Comparison of ENCODE assay signal across 15 cellular contexts in genomic region chr12:68495666-68496065, GRCh38.
DNase-seq lines count a peak whose midpoint lies in the region; ATAC-seq and TF ChIP-seq lines count a peak whose summit lies in the region.
"Had no signal": no experiment of that assay in that cellular context is flagged by ENCODE, and none has a peak within 500 bp of the region (broad histone marks: within the 10 kb centered on the region; RNA-seq: fewer than 3 reads in every experiment).

No MANE protein-coding gene starts in this region.

- H3K36me3 ChIP-seq in GM23248 (ENCODE audit: low read depth), result no peaks in the 10 kb centered on the region
- H3K36me3 ChIP-seq in left ventricle myocardium inferior, result no peaks in the 10 kb centered on the region
- H3K36me3 ChIP-seq in smooth muscle cell (ENCODE audit: low read depth), result no peaks in the 10 kb centered on the region
- H3K36me3 ChIP-seq in MG63, result no peaks in the 10 kb centered on the region

- CTCF ChIA-PET in T-cell (lab: Charles Lee), result no interaction called here

- H3K27ac ChIP-seq in GM23248 (no peak overlapping the region), left ventricle myocardium inferior (replicated peaks) (peak overlapping the region; percentile 58), smooth muscle cell (ENCODE audit: low read depth) (no peak overlapping the region)

- no peaks in the 10 kb centered on the region for H3K9me3 ChIP-seq in GM23248 (ENCODE audit: low read depth)
- no peaks in the 10 kb centered on the region for H3K9me3 ChIP-seq in left ventricle myocardium inferior (replicated peaks)
- no peaks in the 10 kb centered on the region for H3K9me3 ChIP-seq in smooth muscle cell (replicated peaks; ENCODE audit: low read depth)
- no peaks in the 10 kb centered on the region for H3K9me3 ChIP-seq in MG63

- in situ Hi-C loops in GM23248 (cut with MboI), result no loop called here
- in situ Hi-C loops in astrocyte of the spinal cord (cut with HindIII; ENCODE audit: low sequenced_read_pairs), result no loop called here

- H4K20me1 ChIP-seq in GM23248 (ENCODE audit: insufficient read depth) (no peaks in the 10 kb centered on the region), smooth muscle cell (ENCODE audit: low read depth) (no peaks in the 10 kb centered on the region)

- no peaks in the 10 kb centered on the region for H3K27me3 ChIP-seq in GM23248 (replicated peaks; ENCODE audit: insufficient read depth)
- no peaks in the 10 kb centered on the region for H3K27me3 ChIP-seq in left ventricle myocardium inferior (ENCODE audit: low read depth)
- H3K27me3 ChIP-seq in smooth muscle cell (ENCODE audit: low read depth), result no peaks in the 10 kb centered on the region
- peaks cover 2% of the 10 kb centered on the region for H3K27me3 ChIP-seq in MG63

- ATAC-seq in HG02759 (IDR thresholded peaks at IDR 0.05; ENCODE audit: unreplicated experiment) (no peak), T-cell (replicated peaks in 1 of 4) (no peak)

- no peak for TF ChIP-seq CTCF in astrocyte of the spinal cord (IDR thresholded peaks at IDR 0.05; ENCODE audit: low read depth, low read length)
- no peak for TF ChIP-seq CTCF in left ventricle myocardium inferior (IDR thresholded peaks at IDR 0.05; ENCODE audit: borderline replicate concordance)
- no peak for TF ChIP-seq CTCF in smooth muscle cell (IDR thresholded peaks at IDR 0.05; ENCODE audit: borderline replicate concordance, insufficient read depth, poor library complexity, severe bottlenecking)

- no peaks in the 10 kb centered on the region for H3K36me3 Mint-ChIP-seq in T-cell
- H3K36me3 Mint-ChIP-seq: CD4-positive, CD25-positive, alpha-beta regulatory T cell had no signal

- H3K9ac ChIP-seq in GM23248, result no peak overlapping the region
- H3K9ac ChIP-seq in smooth muscle cell (ENCODE audit: low read depth), result no peak overlapping the region

- POLR2A ChIA-PET in T-cell (lab: Charles Lee), result interaction anchor here in 1 of 2 donors (0.6 kb wide), 1 partner anchor 115 kb away, joined by 3 read pairs; no protein-coding TSS in a partner anchor

- H3K4me3 ChIP-seq in GM23248, result no peak overlapping the region
- no peak overlapping the region for H3K4me3 ChIP-seq in astrocyte of the spinal cord (ENCODE audit: low read depth, low read length)
- H3K4me3 ChIP-seq in left ventricle myocardium inferior, result no peak overlapping the region
- no peak overlapping the region for H3K4me3 ChIP-seq in smooth muscle cell
- H3K4me3 ChIP-seq in MG63, result no peak overlapping the region

- no peak overlapping the region for H2AFZ ChIP-seq in GM23248
- H2AFZ ChIP-seq in smooth muscle cell (ENCODE audit: low read depth), result no peak overlapping the region

- H3K9me2 ChIP-seq in GM23248 (ENCODE audit: insufficient read depth), result no peaks in the 10 kb centered on the region

- H3K4me1 ChIP-seq in GM23248 (ENCODE audit: insufficient read depth) (peaks cover 29% of the 10 kb centered on the region), left ventricle myocardium inferior (peaks cover 13% of the 10 kb centered on the region), smooth muscle cell (ENCODE audit: low read depth) (peaks cover 5% of the 10 kb centered on the region)

- no peaks in the 10 kb centered on the region for H3K27me3 Mint-ChIP-seq in T-cell

- H3K4me1 Mint-ChIP-seq in T-cell, result peaks cover 9 to 29% (median 18%) of the 10 kb centered on the region in 3 donors

- H3F3A ChIP-seq in GM23248 (ENCODE audit: insufficient read depth) (peaks cover 20% of the 10 kb centered on the region; the same call in 1 of the 2 replicates), smooth muscle cell (ENCODE audit: low read depth) (peaks cover 4% of the 10 kb centered on the region)

- intact Hi-C loops in left ventricle myocardium inferior (cut with micrococcal nuclease), result no loop called here

- WGBS in GM23248 (ENCODE audit: low coverage in 1 of 2, low lambda C conversion rate in 2 of 2, missing lambda C conversion rate in 2 of 2), 2 experiments, result 35 to 61% methylated on average over 1 of the region's 1 CpG
- 14% methylated on average over 1 of the region's 1 CpG for WGBS in smooth muscle cell (ENCODE audit: low lambda C conversion rate)

- H3K4me3 Mint-ChIP-seq in T-cell, result no peak overlapping the region
- H3K4me3 Mint-ChIP-seq: activated naive CD4-positive, alpha-beta T cell treated with anti-CD3 and anti-CD28 coated beads, Interleukin-2, amount 10 ng/mL, durations not matched to agents 7 days and 5 days; CD4-positive, CD25-positive, alpha-beta regulatory T cell had no signal

- DNase-seq in GM23248, result peak; percentile 64
- DNase-seq in astrocyte of the spinal cord (ENCODE audit: low read depth, low spot score), result peak; percentile 58
- DNase-seq in left ventricle myocardium inferior, result no peak
- DNase-seq in smooth muscle cell (lab: John Stamatoyannopoulos, UW; ENCODE audit: unreplicated experiment), result no peak
- no peak for DNase-seq in T-cell
- DNase-seq in activated CD4-positive, CD25-positive, alpha-beta regulatory T cell (lab: John Stamatoyannopoulos, UW), result no peak
- no peak for DNase-seq in MG63
- DNase-seq: activated naive CD4-positive, alpha-beta T cell treated with anti-CD3 and anti-CD28 coated beads, Interleukin-2, amount 10 ng/mL, durations not matched to agents 7 days and 5 days; CD4-positive, CD25-positive, alpha-beta regulatory T cell; cortex of kidney; NCI-H446; stimulated activated CD4-positive, alpha-beta T cell treated with anti-CD3 and anti-CD28 coated beads, Interleukin-4, amount 100 ng/mL, for 1 hour; stimulated activated naive CD4-positive, alpha-beta T cell treated with Interleukin-2 at 50 U/mL for 16 hours; T-helper 9 cell had no signal

- peak overlapping the region; percentile 40 for H3K4me2 ChIP-seq in GM23248 (ENCODE audit: unreplicated experiment)
- peak overlapping the region; percentile 6 for H3K4me2 ChIP-seq in smooth muscle cell

- no peaks in the 10 kb centered on the region for H3K9me3 Mint-ChIP-seq in T-cell

- no peak overlapping the region for H3K27ac Mint-ChIP-seq in T-cell
- H3K27ac Mint-ChIP-seq: activated naive CD4-positive, alpha-beta T cell treated with anti-CD3 and anti-CD28 coated beads, Interleukin-2, amount 10 ng/mL, durations not matched to agents 7 days and 5 days; CD4-positive, CD25-positive, alpha-beta regulatory T cell had no signal

- H3K79me2 ChIP-seq in GM23248 (ENCODE audit: insufficient read depth) (no peaks in the 10 kb centered on the region), smooth muscle cell (ENCODE audit: low read depth) (no peaks in the 10 kb centered on the region)

Comparison
In these comparisons a context has a peak if more than half of its experiments do, and no peak if none do; other contexts are left out.
1. DNase-seq: peak in GM23248 (single experiment) and astrocyte of the spinal cord (single experiment); none in left ventricle myocardium inferior (single experiment), smooth muscle cell (single experiment), T-cell (0 of 34), activated CD4-positive, CD25-positive, alpha-beta regulatory T cell (0 of 4) and MG63 (single experiment).